1 cellular context compared by ENCODE assay signal in genomic region chr5:107672212-107673105, GRCh38.
TF ChIP-seq lines count a peak whose summit lies in the region.

No MANE protein-coding gene starts in this region.

TF ChIP-seq in HepG2, 621 proteins besides CTCF, POLR2A, EP300 and RAD21 (continued from another document):
- TF ChIP-seq ZNF513 (CRISPR knock-in tag; conservative IDR thresholded peaks at IDR 0.05) (no peak), HNRNPK (IDR thresholded peaks at IDR 0.05; ENCODE audit: low read depth, low read length, poor library complexity, severe bottlenecking) (no peak), JUNB (CRISPR knock-in tag; IDR thresholded peaks at IDR 0.05; ENCODE audit: borderline replicate concordance) (no peak), CENPX (CRISPR knock-in tag; IDR thresholded peaks at IDR 0.05) (no peak)
